In genomic region chr14:40336846-40337245, GRCh38 we compare ENCODE assay signal across 16 cellular contexts.
DNase-seq lines count a peak whose midpoint lies in the region; ATAC-seq and TF ChIP-seq lines count a peak whose summit lies in the region.
"Had no signal": no experiment of that assay in that cellular context is flagged by ENCODE, and none has a peak within 500 bp of the region (broad histone marks: within the 10 kb centered on the region; RNA-seq: fewer than 3 reads in every experiment).

No MANE protein-coding gene starts in this region.

- no peak for ATAC-seq in GM18505 (IDR thresholded peaks at IDR 0.05; ENCODE audit: unreplicated experiment)
- ATAC-seq: GM12878 had no signal

- H3K9me3 ChIP-seq in HAP-1 (no peaks in the 10 kb centered on the region), SU-DHL-6 (ENCODE audit: insufficient read depth, low read length) (no peaks in the 10 kb centered on the region)

- peaks cover 30% of the 10 kb centered on the region for H3K4me1 Mint-ChIP-seq in mesothelial cell of epicardium
- H3K4me1 Mint-ChIP-seq: CD4-positive, alpha-beta memory T cell had no signal

- DNase-seq in HAP-1 (ENCODE audit: low spot score in 2 of 2) (peak; percentile 7 to 60), mesothelial cell of epicardium (ENCODE audit: low spot score in 2 of 2, unreplicated experiment in 2 of 2) (no peak), head of caudate nucleus (no peak), DMS53 (lab: John Stamatoyannopoulos, UW) (no peak), DMS79 treated with DMSO at 0.1 percent for 48 hours (lab: John Stamatoyannopoulos, UW) (no peak)
- DNase-seq: C1 segment of cervical spinal cord; Calu3; CD4-positive, alpha-beta memory T cell; COR-L47; EL; GDM1; H7; HFFc6 had no signal

- H3K79me2 ChIP-seq in SU-DHL-6 (ENCODE audit: insufficient read depth, low read length): no peaks in the 10 kb centered on the region

- peak overlapping the region; percentile 88 for H3K27ac Mint-ChIP-seq in mesothelial cell of epicardium
- H3K27ac Mint-ChIP-seq: CD4-positive, alpha-beta memory T cell; HFFc6 had no signal

- H4K20me1 ChIP-seq in SU-DHL-6 (ENCODE audit: low read depth, low read length): no peaks in the 10 kb centered on the region

- H2AFZ ChIP-seq in SU-DHL-6 (ENCODE audit: low read depth, low read length, severe bottlenecking): peak overlapping the region; percentile 90

- no peak overlapping the region for H3K4me3 Mint-ChIP-seq in mesothelial cell of epicardium
- H3K4me3 Mint-ChIP-seq: CD4-positive, alpha-beta memory T cell; HFFc6 had no signal

- no peak for TF ChIP-seq POLR2A in GM18505 (IDR thresholded peaks at IDR 0.05; ENCODE audit: borderline replicate concordance, extremely low read depth, insufficient read depth, insufficient read length)

- H3K9ac ChIP-seq in SU-DHL-6 (ENCODE audit: low read length): no peak overlapping the region

- H3K9me2 ChIP-seq in SU-DHL-6 (replicated peaks; ENCODE audit: insufficient read depth, low read length): no peaks in the 10 kb centered on the region

- in situ Hi-C loops in HAP-1 (cut with MboI; ENCODE audit: low sequenced_read_pairs): no loop called here

- no peak overlapping the region for H3K27ac ChIP-seq in SU-DHL-6 (ENCODE audit: low read depth, low read length)

- H3K36me3 Mint-ChIP-seq in mesothelial cell of epicardium: peaks cover 10% of the 10 kb centered on the region
- H3K36me3 Mint-ChIP-seq: CD4-positive, alpha-beta memory T cell had no signal

- intact Hi-C loops in head of caudate nucleus (cut with DNase I): no loop called here

- peak overlapping the region; percentile 17 for H3K4me2 ChIP-seq in SU-DHL-6 (ENCODE audit: low read depth, low read length, poor library complexity, severe bottlenecking)

- no peaks in the 10 kb centered on the region for H3K27me3 Mint-ChIP-seq in mesothelial cell of epicardium (ENCODE audit: low read depth)
- H3K27me3 Mint-ChIP-seq: CD4-positive, alpha-beta memory T cell had no signal

- peaks cover 12% of the 10 kb centered on the region for H3K4me1 ChIP-seq in HAP-1

- H3K36me3 ChIP-seq in HAP-1 (replicated peaks) (no peaks in the 10 kb centered on the region), SU-DHL-6 (ENCODE audit: low read length) (no peaks in the 10 kb centered on the region)

- no peak overlapping the region for H3K4me3 ChIP-seq in HAP-1
- H3K4me3 ChIP-seq in SU-DHL-6 (ENCODE audit: insufficient read depth, low read length, poor library complexity, severe bottlenecking): no peak overlapping the region
- H3K4me3 ChIP-seq: GM12878 had no signal

- H3K27me3 ChIP-seq in HAP-1 (ENCODE audit: low read depth) (no peaks in the 10 kb centered on the region), SU-DHL-6 (ENCODE audit: low read length) (no peaks in the 10 kb centered on the region)

- H3K9me3 Mint-ChIP-seq in mesothelial cell of epicardium: peaks cover 18% of the 10 kb centered on the region

- H3F3A ChIP-seq in SU-DHL-6 (ENCODE audit: insufficient read depth): no peaks in the 10 kb centered on the region

- TF ChIP-seq CTCF in SU-DHL-6 (IDR thresholded peaks at IDR 0.05; ENCODE audit: insufficient read depth, low read length, poor library complexity, severe bottlenecking) (no peak), mesothelial cell of epicardium (IDR thresholded peaks at IDR 0.05; ENCODE audit: unreplicated experiment) (no peak)

Comparison
In these comparisons a context has a peak if more than half of its experiments do, and no peak if none do; other contexts are left out.
1. DNase-seq: peak in HAP-1 (2 of 2); none in mesothelial cell of epicardium (0 of 2), head of caudate nucleus (0 of 42), DMS53 (single experiment) and DMS79 treated with DMSO at 0.1 percent for 48 hours (single experiment).